23 cellular contexts compared by ENCODE assay signal in genomic region chr16:48997946-48998345, GRCh38.
"Had no signal": no experiment of that assay in that cellular context is flagged by ENCODE, and none has a peak within 500 bp of the region (broad histone marks: within the 10 kb centered on the region; RNA-seq: fewer than 3 reads in every experiment).

No MANE protein-coding gene starts in this region.

- H2AFZ ChIP-seq: neural progenitor cell had no signal

- H3K4me3 ChIP-seq: heart left ventricle, left ventricle myocardium inferior, lung, neural progenitor cell, ovary, smooth muscle cell, uterus had no signal

- H3K9me3 Mint-ChIP-seq: mesothelial cell of epicardium; nephron; neural progenitor cell; stimulated activated naive CD8-positive, alpha-beta T cell treated with anti-CD3 and anti-CD28 coated beads, Interleukin-15, Interleukin-2, amounts not matched to agents 100 ng/mL and 50 ng/mL, for 24 hours had no signal

- H3K27me3 ChIP-seq: heart left ventricle, neural progenitor cell, ovary, uterus had no signal

- H3K4me1 Mint-ChIP-seq: mesothelial cell of epicardium; naive thymus-derived CD4-positive, alpha-beta T cell had no signal

- H3K4me3 Mint-ChIP-seq: mesothelial cell of epicardium; naive thymus-derived CD4-positive, alpha-beta T cell; nephron; neural progenitor cell; stimulated activated naive CD8-positive, alpha-beta T cell treated with anti-CD3 and anti-CD28 coated beads, Interleukin-15, Interleukin-2, amounts not matched to agents 100 ng/mL and 50 ng/mL, for 24 hours had no signal

- DNase-seq: glutamatergic neuron; heart left ventricle; islet precursor cell; left ventricle myocardium inferior; mesendoderm; naive thymus-derived CD4-positive, alpha-beta T cell; ovary; retina; right cardiac atrium; stimulated activated CD4-positive, alpha-beta T cell treated with anti-CD3 and anti-CD28 coated beads, Interleukin-15, amount 100 ng/mL, for 24 hours; stimulated activated CD4-positive, alpha-beta T cell treated with anti-CD3 and anti-CD28 coated beads, Interleukin-2, amount 100 ng/mL, for 24 hours; stimulated activated CD4-positive, alpha-beta T cell treated with anti-CD3 and anti-CD28 coated beads, Interleukin-4, amount 100 ng/mL, for 1 hour; stimulated activated naive CD4-positive, alpha-beta T cell; substantia nigra; trophoblast cell; uterus had no signal

- ATAC-seq: heart left ventricle, right cardiac atrium had no signal

- H3K36me3 Mint-ChIP-seq: mesothelial cell of epicardium, neural progenitor cell had no signal

- H3K4me1 ChIP-seq: left ventricle myocardium inferior, uterus had no signal

- H3K27ac Mint-ChIP-seq: mesothelial cell of epicardium; naive thymus-derived CD4-positive, alpha-beta T cell; nephron; neural progenitor cell; progenitor cell of endocrine pancreas; stimulated activated naive CD8-positive, alpha-beta T cell treated with anti-CD3 and anti-CD28 coated beads, Interleukin-15, Interleukin-2, amounts not matched to agents 100 ng/mL and 50 ng/mL, for 24 hours had no signal

- H3K27me3 Mint-ChIP-seq: stimulated activated naive CD8-positive, alpha-beta T cell treated with anti-CD3 and anti-CD28 coated beads, Interleukin-15, Interleukin-2, amounts not matched to agents 100 ng/mL and 50 ng/mL, for 24 hours had no signal

- H3K27ac ChIP-seq: left ventricle myocardium inferior, neural progenitor cell, ovary, uterus had no signal

- H3K9ac ChIP-seq: neural progenitor cell had no signal

- H3K9me3 ChIP-seq: heart left ventricle, left ventricle myocardium inferior, ovary, uterus had no signal

- H3K36me3 ChIP-seq: heart left ventricle, left ventricle myocardium inferior, neural progenitor cell, ovary, uterus had no signal

- H3K4me2 ChIP-seq: neural progenitor cell, smooth muscle cell had no signal
